21 cellular contexts compared by ENCODE assay signal in the genomic region with DNA sequence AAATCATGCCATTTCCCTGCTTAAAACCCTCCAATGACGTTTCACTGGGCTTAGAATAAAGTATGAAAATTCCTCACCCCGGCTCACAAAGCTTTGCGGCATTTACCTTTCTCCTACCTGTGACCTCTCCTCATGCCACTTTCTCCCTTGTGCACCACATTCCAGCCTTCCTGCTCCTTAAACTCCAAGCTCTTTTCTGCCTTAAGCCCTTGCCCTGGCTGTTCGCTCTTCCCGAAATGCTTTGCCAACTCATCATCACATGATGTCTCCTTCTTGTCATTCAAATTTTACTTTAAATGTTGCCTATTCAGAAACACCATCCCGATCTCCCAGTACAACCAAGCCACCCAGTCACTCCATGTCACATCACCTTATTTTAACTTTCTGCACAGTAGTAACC. TPM values are rescaled to one million over a fixed set of nuclear protein-coding genes. Genes with fewer than 3 reads are reported as not detected.
DNase-seq lines count a peak whose midpoint lies in the region; ATAC-seq, FAIRE-seq and TF ChIP-seq lines count a peak whose summit lies in the region.
"Had no signal": no experiment of that assay in that cellular context is flagged by ENCODE, and none has a peak within 500 bp of the region (broad histone marks: within the 10 kb centered on the region; RNA-seq: fewer than 3 reads in every experiment).

No MANE protein-coding gene starts in this region.

- H3K36me3 ChIP-seq in HUES48 (ENCODE audit: control insufficient read depth, insufficient read depth, low read length), result no peaks in the 10 kb centered on the region; the same call in 1 of the 2 replicates
- no peaks in the 10 kb centered on the region for H3K36me3 ChIP-seq in body of pancreas (replicated peaks in 1 of 2; ENCODE audit: insufficient read depth in 1 of 2, low read depth in 2 of 2)
- H3K36me3 ChIP-seq in kidney (ENCODE audit: control insufficient read depth in 1 of 2, insufficient read depth in 2 of 2, low read length in 2 of 2), result no peaks in the 10 kb centered on the region
- H3K36me3 ChIP-seq in stomach, result no peaks in the 10 kb centered on the region
- H3K36me3 ChIP-seq in Peyer's patch, result no peaks in the 10 kb centered on the region
- H3K36me3 ChIP-seq: esophagus muscularis mucosa, thoracic aorta had no signal

- intact Hi-C loops in body of pancreas (cut with DNase I) (no loop called here), kidney (cut with DNase I) (no loop called here), stomach (cut with DNase I; ENCODE audit: low total_unique reads) (no loop called here)

- FAIRE-seq in kidney (lab: Jason Lieb, UNC), result no peak
- FAIRE-seq: frontal cortex had no signal

- peaks cover 20% of the 10 kb centered on the region for H3K4me1 ChIP-seq in HUES48 (ENCODE audit: control insufficient read depth, insufficient read depth, low read length)
- peaks cover 41% of the 10 kb centered on the region for H3K4me1 ChIP-seq in body of pancreas
- H3K4me1 ChIP-seq in kidney (ENCODE audit: control insufficient read depth in 1 of 2, insufficient read depth in 1 of 2, low read depth in 1 of 2, low read length in 2 of 2), result peaks cover 17 to 21% of the 10 kb centered on the region in 2 donors
- H3K4me1 ChIP-seq in stomach, result peaks cover 0 to 50% (median 43%) of the 10 kb centered on the region in 4 donors
- peaks cover 0 to 5% (median 4%) of the 10 kb centered on the region in 4 donors for H3K4me1 ChIP-seq in Peyer's patch

- TF ChIP-seq POLR2A in body of pancreas (IDR thresholded peaks at IDR 0.05), result no peak
- TF ChIP-seq POLR2A in stomach (IDR thresholded peaks at IDR 0.05), result no peak
- no peak for TF ChIP-seq POLR2A in Peyer's patch (IDR thresholded peaks at IDR 0.05)

- peak in 1 of 4 donors; percentile 2 for DNase-seq in body of pancreas
- DNase-seq in kidney, result no peak
- DNase-seq in stomach, result no peak
- DNase-seq in Peyer's patch, result no peak
- DNase-seq in stimulated activated naive CD4-positive, alpha-beta T cell (lab: John Stamatoyannopoulos, UW), result no peak
- no peak for DNase-seq in NCI-H1436 (lab: John Stamatoyannopoulos, UW)
- DNase-seq: activated CD4-positive, alpha-beta T cell treated with anti-CD3 and anti-CD28 coated beads for 4 hours; effector memory CD4-positive, alpha-beta T cell; HFFc6; NCI-H2171; stimulated activated CD4-positive, alpha-beta T cell treated with anti-CD3 and anti-CD28 coated beads, Interleukin-4, amount 100 ng/mL, for 1 hour; stimulated activated naive B cell treated with anti-CD40 and anti-IgM and Interleukin-4, amounts not matched to agents 10 μg/mL and 1 μg/mL and 100 μg/mL, for 72 hours; T-helper 17 cell had no signal

- ATAC-seq in body of pancreas (no peak), HG02678 (IDR thresholded peaks at IDR 0.05; ENCODE audit: unreplicated experiment) (no peak)
- ATAC-seq: T-helper 17 cell had no signal

- no peak for TF ChIP-seq EP300 in stomach (IDR thresholded peaks at IDR 0.05)

- H3K9ac ChIP-seq in HUES48 (ENCODE audit: low read depth, low read length), result no peak overlapping the region
- peak overlapping the region in 1 of 2 donors; percentile 84 for H3K9ac ChIP-seq in kidney (ENCODE audit: low read length in 2 of 2)
- H3K9ac ChIP-seq: KMS-11 had no signal

- WGBS in body of pancreas, 2 donors, result 72 to 80% methylated on average over 6 of the region's 6 CpGs
- 34 to 70% (median 58%) methylated on average over 6 of the region's 6 CpGs for WGBS in stomach, 5 donors

- H3K27me3 ChIP-seq in HUES48 (ENCODE audit: control insufficient read depth, insufficient read depth, low read length) (peaks cover 15% of the 10 kb centered on the region; the same call in 1 of the 2 replicates), body of pancreas (no peaks in the 10 kb centered on the region), stomach (peaks cover 0 to 29% (median 8%) of the 10 kb centered on the region in 3 donors), Peyer's patch (no peaks in the 10 kb centered on the region)

- TF ChIP-seq CTCF in body of pancreas (IDR thresholded peaks at IDR 0.05) (no peak), kidney (IDR thresholded peaks at IDR 0.05; ENCODE audit: borderline replicate concordance, extremely low read depth, insufficient read depth) (no peak), stomach (IDR thresholded peaks at IDR 0.05) (no peak), Peyer's patch (IDR thresholded peaks at IDR 0.05) (no peak)

- H3K27ac ChIP-seq in HUES48 (ENCODE audit: low read depth, low read length) (no peak overlapping the region), body of pancreas (peak overlapping the region; percentile 79 to 95 (median 84)), kidney (ENCODE audit: low read depth in 2 of 2, low read length in 2 of 2) (peak overlapping the region; percentile 74 to 91), stomach (peak overlapping the region; percentile 47 to 97 (median 88)), Peyer's patch (peak overlapping the region in 2 of 4 donors; percentile 96 to 97)
- H3K27ac ChIP-seq: C4-2B, KMS-11, SK-N-MC, thoracic aorta had no signal

- H3K4me3 ChIP-seq in HUES48 (ENCODE audit: low read depth, low read length) (peak overlapping the region; percentile 90), body of pancreas (no peak overlapping the region), kidney (ENCODE audit: low read length in 2 of 2) (peak overlapping the region; percentile 61 to 80), stomach (peak overlapping the region in 3 of 4 donors; percentile 69 to 95 (median 80)), Peyer's patch (peak overlapping the region in 2 of 4 donors; percentile 95 to 97)

- H3K9me3 ChIP-seq in HUES48 (ENCODE audit: control insufficient read depth, insufficient read depth, low read length) (no peaks in the 10 kb centered on the region), body of pancreas (no peaks in the 10 kb centered on the region), kidney (ENCODE audit: control insufficient read depth in 1 of 2, low read length in 2 of 2) (no peaks in the 10 kb centered on the region), stomach (no peaks in the 10 kb centered on the region), Peyer's patch (no peaks in the 10 kb centered on the region)
- H3K9me3 ChIP-seq: esophagus muscularis mucosa, thoracic aorta had no signal

RNA-seq across cellular contexts. Expression of gene PLEKHA7, which starts 2.0 kb away (rescaled TPM):
- 10 to 100 TPM; 30.4 to 34.6 TPM for total RNA-seq in body of pancreas
- total RNA-seq in kidney, result 65.7 TPM
- 24.4 TPM for polyA plus RNA-seq in kidney (ENCODE audit: insufficient read depth, low read depth, low replicate concordance)
- 10 to 100 TPM; 31.2 to 82.3 (median 69.2) TPM for total RNA-seq in stomach
- 10 to 100 TPM; 12.8 to 20.5 (median 18.0) TPM for polyA plus RNA-seq in stomach
- total RNA-seq in Peyer's patch, result 100 to 1,000 TPM; 129 to 211 (median 176) TPM

Comparison
In these comparisons a context has a peak if more than half of its experiments do, and no peak if none do; other contexts are left out.
1. H3K4me3 ChIP-seq: peak in HUES48 (single experiment), kidney (2 of 2) and stomach (3 of 4); none in body of pancreas (0 of 2).